In genomic region chr17:3667366-3668278, GRCh38 we compare ENCODE assay signal across 8 cellular contexts. TPM values are rescaled to one million over a fixed set of nuclear protein-coding genes. Genes with fewer than 3 reads are reported as not detected.
DNase-seq lines count a peak whose midpoint lies in the region; ATAC-seq and TF ChIP-seq lines count a peak whose summit lies in the region.

No MANE protein-coding gene starts in this region.

- in situ Hi-C loops in astrocyte of the cerebellum (cut with HindIII; ENCODE audit: low sequenced_read_pairs): no loop called here

- peak overlapping the region; percentile 74 for H3K4me2 ChIP-seq in parathyroid adenoma (ENCODE audit: low read length)

- peak overlapping the region; percentile 99 for H3K4me3 ChIP-seq in astrocyte of the cerebellum (ENCODE audit: low read depth, low read length)
- peak overlapping the region; percentile 89 for H3K4me3 ChIP-seq in left ventricle myocardium inferior
- peak overlapping the region; percentile 95 for H3K4me3 ChIP-seq in parathyroid adenoma (ENCODE audit: low read depth, low read length)

- H2AFZ ChIP-seq in parathyroid adenoma: peak overlapping the region; percentile 72

- H3K27ac ChIP-seq in left ventricle myocardium inferior (replicated peaks) (peak overlapping the region; percentile 100), parathyroid adenoma (peak overlapping the region; percentile 89)

- no peaks in the 10 kb centered on the region for H3K27me3 ChIP-seq in left ventricle myocardium inferior (ENCODE audit: low read depth)
- no peaks in the 10 kb centered on the region for H3K27me3 ChIP-seq in parathyroid adenoma (ENCODE audit: control insufficient read depth, insufficient read depth, low read length)

- H3K4me1 ChIP-seq in left ventricle myocardium inferior (peaks cover 63% of the 10 kb centered on the region), parathyroid adenoma (no peaks in the 10 kb centered on the region)

- H3K9ac ChIP-seq in parathyroid adenoma: no peak overlapping the region

- DNase-seq in activated naive CD4-positive, alpha-beta T cell treated with Interleukin-2 at 50 U/mL for 16 hours: peak; percentile 12
- DNase-seq in activated naive CD4-positive, alpha-beta T cell (lab: John Stamatoyannopoulos, UW): no peak
- DNase-seq in NCI-H774 (lab: John Stamatoyannopoulos, UW): peak; percentile 2
- peak; percentile 75 for DNase-seq in astrocyte of the cerebellum (ENCODE audit: low read depth)
- DNase-seq in left ventricle myocardium inferior: peak; percentile 91
- no peak for DNase-seq in GM20000 (ENCODE audit: low spot score)

- intact Hi-C loops in left ventricle myocardium inferior (cut with micrococcal nuclease): no loop called here

- peaks cover 4% of the 10 kb centered on the region for H3K79me2 ChIP-seq in parathyroid adenoma

- TF ChIP-seq CTCF in astrocyte of the cerebellum (IDR thresholded peaks at IDR 0.05; ENCODE audit: low read depth, low read length, missing control alignments): no peak
- TF ChIP-seq CTCF in left ventricle myocardium inferior (IDR thresholded peaks at IDR 0.05; ENCODE audit: borderline replicate concordance): no peak
- no peak for TF ChIP-seq CTCF in parathyroid adenoma (IDR thresholded peaks at IDR 0.05)
- TF ChIP-seq CTCF in GM20000 (IDR thresholded peaks at IDR 0.05; ENCODE audit: extremely low read depth, missing control alignments): no peak

- ATAC-seq in HG02798 (IDR thresholded peaks at IDR 0.05; ENCODE audit: poor library complexity, unreplicated experiment): peak; percentile 8

- H3K36me3 ChIP-seq in left ventricle myocardium inferior (peaks cover 24% of the 10 kb centered on the region), parathyroid adenoma (ENCODE audit: control insufficient read depth, insufficient read depth, low read length) (no peaks in the 10 kb centered on the region)

- no peaks in the 10 kb centered on the region for H3K9me3 ChIP-seq in left ventricle myocardium inferior (replicated peaks)
- H3K9me3 ChIP-seq in parathyroid adenoma (ENCODE audit: control insufficient read depth, low read length): no peaks in the 10 kb centered on the region

RNA-seq across cellular contexts. Expression of gene TAX1BP3, which starts 0.8 kb away (rescaled TPM):
- 165 TPM for total RNA-seq in left ventricle myocardium inferior

RNA-seq across cellular contexts. Expression of gene EMC6, which starts 1.0 kb away (rescaled TPM):
- 57.0 TPM for total RNA-seq in left ventricle myocardium inferior

RNA-seq across cellular contexts. Expression of gene P2RX5, which starts 28.3 kb away (rescaled TPM):
- 18.3 TPM for total RNA-seq in left ventricle myocardium inferior

RNA-seq across cellular contexts. Expression of gene CTNS, which starts 31.1 kb away (rescaled TPM):
- 6.2 TPM for total RNA-seq in left ventricle myocardium inferior

RNA-seq across cellular contexts. Expression of gene SHPK, which starts 31.6 kb away (rescaled TPM):
- total RNA-seq in left ventricle myocardium inferior: 4.0 TPM

Comparison
In these comparisons a context has a peak if more than half of its experiments do, and no peak if none do; other contexts are left out.
1. DNase-seq: peak in activated naive CD4-positive, alpha-beta T cell treated with Interleukin-2 at 50 U/mL for 16 hours (single experiment), NCI-H774 (single experiment), astrocyte of the cerebellum (single experiment) and left ventricle myocardium inferior (single experiment); none in activated naive CD4-positive, alpha-beta T cell (0 of 4) and GM20000 (single experiment).
2. Peak in every context shown above with its lines, with median percentiles within 50 percentile points of each other: H3K4me3 ChIP-seq.